ENCODE assay signal across 12 cellular contexts in genomic region chr20:39880890-39881289, GRCh38.
A peak's percentile ranks its signal among the peaks of the same experiment; 100 is the strongest.
DNase-seq lines count a peak whose midpoint lies in the region; ATAC-seq and TF ChIP-seq lines count a peak whose summit lies in the region.
"Had no signal": no experiment of that assay in that cellular context is flagged by ENCODE, and none has a peak within 500 bp of the region (broad histone marks: within the 10 kb centered on the region; RNA-seq: fewer than 3 reads in every experiment).

No MANE protein-coding gene starts in this region.

- H3K36me3 Mint-ChIP-seq in activated naive CD4-positive, alpha-beta T cell treated with anti-CD3 and anti-CD28 coated beads, Interleukin-2, amount 50 U/mL, for 72 hours, result no peaks in the 10 kb centered on the region
- H3K36me3 Mint-ChIP-seq in naive thymus-derived CD8-positive, alpha-beta T cell, result peaks cover 0 to 10% (median 0%) of the 10 kb centered on the region in 3 donors
- H3K36me3 Mint-ChIP-seq: naive thymus-derived CD4-positive, alpha-beta T cell had no signal

- in situ Hi-C loops in ACHN (cut with HindIII; ENCODE audit: low pct_ligation_motif_present, low pct_unique_long_range_greater_than_20kb, low sequenced_read_pairs), result no loop called here
- in situ Hi-C loops in GM13977 (cut with MboI; ENCODE audit: low pct_unique_long_range_greater_than_20kb, low sequenced_read_pairs, unreplicated experiment), result loop anchor here (25.0 kb wide), 1 partner anchor 806 kb away; the partner anchor contains the start of gene MAFB

- H3K9me3 Mint-ChIP-seq in activated naive CD4-positive, alpha-beta T cell treated with anti-CD3 and anti-CD28 coated beads, Interleukin-2, amount 50 U/mL, for 72 hours, result no peaks in the 10 kb centered on the region
- peaks cover 0 to 14% (median 2%) of the 10 kb centered on the region in 9 donors for H3K9me3 Mint-ChIP-seq in naive thymus-derived CD8-positive, alpha-beta T cell

- peak; percentile 16 for TF ChIP-seq CTCF in GM13977 (IDR thresholded peaks at IDR 0.05; ENCODE audit: extremely low read depth, insufficient read depth, missing control alignments)
- peak; percentile 45 for TF ChIP-seq CTCF in epithelial cell of proximal tubule (conservative IDR thresholded peaks at IDR 0.05; ENCODE audit: low read depth, low read length)

- no peak for ATAC-seq in GM19455 (IDR thresholded peaks at IDR 0.05; ENCODE audit: unreplicated experiment)
- no peak for ATAC-seq in activated naive CD4-positive, alpha-beta T cell treated with anti-CD3 and anti-CD28 coated beads, Interleukin-2, amount 50 U/mL, for 72 hours
- no peak for ATAC-seq in naive thymus-derived CD8-positive, alpha-beta T cell
- ATAC-seq: naive thymus-derived CD4-positive, alpha-beta T cell had no signal

- H3K4me3 ChIP-seq in epithelial cell of proximal tubule (ENCODE audit: low read depth, low read length), result no peak overlapping the region

- no peak overlapping the region for H3K4me3 Mint-ChIP-seq in naive thymus-derived CD8-positive, alpha-beta T cell
- H3K4me3 Mint-ChIP-seq: naive thymus-derived CD4-positive, alpha-beta T cell had no signal

- POLR2A ChIA-PET in naive thymus-derived CD8-positive, alpha-beta T cell (lab: Charles Lee), result no interaction called here

- H3K4me1 Mint-ChIP-seq in naive thymus-derived CD8-positive, alpha-beta T cell, result no peaks in the 10 kb centered on the region

- peak; percentile 31 for DNase-seq in ACHN
- DNase-seq in GM13977 (ENCODE audit: low spot score), result no peak
- peak; percentile 89 for DNase-seq in NCI-H510A treated with DMSO at 0.1 percent for 48 hours (lab: John Stamatoyannopoulos, UW)
- DNase-seq in epithelial cell of proximal tubule (ENCODE audit: low read depth), result no peak
- no peak for DNase-seq in effector CD4-positive, alpha-beta T cell
- DNase-seq in activated naive CD4-positive, alpha-beta T cell treated with anti-CD3 and anti-CD28 coated beads, Interleukin-2, amount 50 U/mL, for 72 hours (ENCODE audit: low spot score in 2 of 2), result no peak
- DNase-seq in naive thymus-derived CD8-positive, alpha-beta T cell, result no peak
- DNase-seq: activated CD4-positive, alpha-beta T cell treated with anti-CD3 and anti-CD28 coated beads for 1 hour; DMS79; naive thymus-derived CD4-positive, alpha-beta T cell; substantia nigra had no signal

- no peak overlapping the region for H3K27ac Mint-ChIP-seq in activated naive CD4-positive, alpha-beta T cell treated with anti-CD3 and anti-CD28 coated beads, Interleukin-2, amount 50 U/mL, for 72 hours
- H3K27ac Mint-ChIP-seq in naive thymus-derived CD8-positive, alpha-beta T cell, result no peak overlapping the region
- H3K27ac Mint-ChIP-seq: naive thymus-derived CD4-positive, alpha-beta T cell had no signal

- H3K27me3 Mint-ChIP-seq in naive thymus-derived CD8-positive, alpha-beta T cell, result peaks cover 0 to 12% (median 1%) of the 10 kb centered on the region in 5 donors

Comparison
In these comparisons a context has a peak if more than half of its experiments do, and no peak if none do; other contexts are left out.
1. DNase-seq: peak in ACHN (single experiment) and NCI-H510A treated with DMSO at 0.1 percent for 48 hours (single experiment); none in GM13977 (single experiment), epithelial cell of proximal tubule (single experiment), effector CD4-positive, alpha-beta T cell (single experiment), activated naive CD4-positive, alpha-beta T cell treated with anti-CD3 and anti-CD28 coated beads, Interleukin-2, amount 50 U/mL, for 72 hours (0 of 2) and naive thymus-derived CD8-positive, alpha-beta T cell (0 of 10).